In the genomic region with DNA sequence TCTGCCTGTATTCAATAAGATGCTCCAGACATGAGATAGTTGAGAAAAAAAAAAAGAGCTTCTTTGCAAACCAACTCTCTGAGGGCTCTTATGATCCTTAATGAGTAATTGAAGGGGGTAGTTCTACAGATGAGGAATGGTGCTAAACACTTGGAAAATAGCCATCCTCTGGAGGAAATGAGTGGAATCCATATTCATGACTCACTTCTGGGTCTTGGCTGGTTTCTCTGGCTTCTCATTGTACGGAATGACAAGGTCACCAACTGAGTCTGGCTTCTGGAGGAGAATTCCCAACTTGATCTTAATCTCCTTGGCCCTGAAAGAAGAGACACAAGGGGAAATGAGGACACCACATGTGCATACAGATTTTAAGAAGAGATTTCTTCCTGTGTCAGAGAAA, we compare ENCODE assay signal across 8 cellular contexts. TPM values are rescaled to one million over a fixed set of nuclear protein-coding genes. Genes with fewer than 3 reads are reported as not detected.
DNase-seq lines count a peak whose midpoint lies in the region; ATAC-seq and TF ChIP-seq lines count a peak whose summit lies in the region.

No MANE protein-coding gene starts in this region.

- H3K9me3 ChIP-seq in muscle layer of colon (ENCODE audit: low read length): no peaks in the 10 kb centered on the region

- H3K36me3 ChIP-seq in muscle layer of colon (ENCODE audit: insufficient read depth, low read length): no peaks in the 10 kb centered on the region

- H3K4me3 ChIP-seq in AG10803 (ENCODE audit: low read length) (no peak overlapping the region), muscle layer of colon (ENCODE audit: low read depth in 1 of 2, low read length in 2 of 2) (no peak overlapping the region)

- no peak overlapping the region for H3K9ac ChIP-seq in muscle layer of colon (ENCODE audit: low read length)

- peaks cover 37% of the 10 kb centered on the region for H3K4me1 ChIP-seq in muscle layer of colon (ENCODE audit: insufficient read depth, low read length)

- H3K27ac ChIP-seq in epithelial cell of prostate (peak overlapping the region; percentile 12), muscle layer of colon (ENCODE audit: low read depth, low read length) (peak overlapping the region; percentile 43)

- TF ChIP-seq CTCF in AG10803 (conservative IDR thresholded peaks at IDR 0.05; ENCODE audit: low read length): no peak

- no peak for ATAC-seq in HG03139 (IDR thresholded peaks at IDR 0.05; ENCODE audit: unreplicated experiment)

- no peaks in the 10 kb centered on the region for H3K27me3 ChIP-seq in muscle layer of colon (ENCODE audit: control insufficient read depth in 1 of 2, insufficient read depth in 2 of 2, low read length in 2 of 2)

- peak; percentile 99 for DNase-seq in AG10803 (ENCODE audit: low read depth)
- DNase-seq in NCI-H2196 treated with DMSO at 0.1 percent for 48 hours (lab: John Stamatoyannopoulos, UW; ENCODE audit: unreplicated experiment): peak; percentile 26
- DNase-seq in epithelial cell of prostate (ENCODE audit: low read depth, low spot score): peak; percentile 52
- DNase-seq in SHP77 (lab: John Stamatoyannopoulos, UW): no peak
- DNase-seq in stimulated activated CD4-positive, alpha-beta T cell treated with anti-CD3 and anti-CD28 coated beads, Interleukin-4, amount 100 ng/mL, for 1 hour: no peak
- no peak for DNase-seq in cerebellum (ENCODE audit: low spot score)

RNA-seq across cellular contexts. Expression of a gene that starts 34.7 kb away (rescaled TPM):
- total RNA-seq in cerebellum: 10.9 TPM

Comparison
In these comparisons a context has a peak if more than half of its experiments do, and no peak if none do; other contexts are left out.
1. DNase-seq: peak in AG10803 (single experiment), NCI-H2196 treated with DMSO at 0.1 percent for 48 hours (single experiment) and epithelial cell of prostate (single experiment); none in SHP77 (0 of 2), stimulated activated CD4-positive, alpha-beta T cell treated with anti-CD3 and anti-CD28 coated beads, Interleukin-4, amount 100 ng/mL, for 1 hour (single experiment) and cerebellum (single experiment).